8 cellular contexts compared by ENCODE assay signal in the genomic region with DNA sequence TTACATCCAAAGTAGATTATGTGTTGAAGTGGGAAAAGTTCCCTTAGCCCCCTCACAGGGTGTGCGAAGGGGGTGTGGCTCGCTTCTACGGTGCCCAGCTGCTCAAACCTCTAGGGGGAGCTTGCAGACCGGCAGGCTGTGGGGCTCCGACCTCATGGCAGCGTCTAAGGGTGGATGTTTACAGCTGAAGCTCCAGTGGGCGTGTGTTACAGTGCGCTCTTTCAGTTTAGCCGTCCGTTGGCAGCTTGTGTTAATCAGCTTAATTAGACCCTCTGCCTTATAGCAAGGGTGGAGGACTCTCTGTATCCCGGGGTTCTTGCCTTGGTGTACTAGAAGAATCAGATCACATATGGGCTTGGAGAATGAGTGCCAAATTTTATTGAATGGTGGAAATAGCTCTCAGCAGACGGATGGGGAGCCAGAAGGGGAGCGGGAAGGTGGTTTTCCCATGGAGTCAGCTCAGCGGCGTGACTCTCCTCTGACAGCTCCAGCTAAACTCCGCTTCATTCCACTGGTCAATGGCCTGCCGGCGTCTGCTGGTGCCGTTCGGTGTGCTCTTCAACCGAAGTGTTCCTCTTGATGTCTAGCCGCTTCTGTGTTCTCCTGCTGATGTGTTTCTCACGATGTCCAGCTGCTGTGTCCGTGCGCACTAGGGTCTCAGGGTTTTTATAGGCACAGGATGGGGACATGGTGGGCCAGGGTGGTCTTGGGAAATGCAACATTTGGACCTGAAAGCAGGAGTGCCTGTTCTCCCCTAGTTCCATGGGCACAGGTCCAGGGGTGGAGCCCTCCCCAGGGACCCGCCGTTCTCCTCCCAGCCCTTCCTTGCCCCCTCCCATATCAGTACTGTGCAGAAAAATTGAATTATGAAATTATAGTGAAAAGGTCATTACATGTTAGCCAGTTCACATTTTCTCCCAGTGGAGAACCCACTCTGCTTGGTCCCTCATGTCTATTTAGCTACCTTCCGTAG. TPM values are rescaled to one million over a fixed set of nuclear protein-coding genes. Genes with fewer than 3 reads are reported as not detected.
DNase-seq lines count a peak whose midpoint lies in the region; ATAC-seq, FAIRE-seq and TF ChIP-seq lines count a peak whose summit lies in the region.

No MANE protein-coding gene starts in this region.

- intact Hi-C loops in activated CD8-positive, alpha-beta T cell treated with anti-CD3 and anti-CD28 coated beads for 36 hours (cut with micrococcal nuclease): loop anchor here (5.0 kb wide), 1 partner anchor 518 kb away; no protein-coding TSS in a partner anchor

- peak overlapping the region; percentile 26 for H3K4me3 Mint-ChIP-seq in activated CD8-positive, alpha-beta T cell treated with anti-CD3 and anti-CD28 coated beads for 36 hours
- H3K4me3 Mint-ChIP-seq in osteocyte (ENCODE audit: unreplicated experiment): no peak overlapping the region

- peaks cover 23% of the 10 kb centered on the region for H3K4me1 Mint-ChIP-seq in activated CD8-positive, alpha-beta T cell treated with anti-CD3 and anti-CD28 coated beads for 36 hours (ENCODE audit: low read depth)
- H3K4me1 Mint-ChIP-seq in osteocyte (ENCODE audit: unreplicated experiment): peaks cover 3% of the 10 kb centered on the region

- peak; percentile 75 for FAIRE-seq in GM18507 (lab: Jason Lieb, UNC)

- peaks cover 24% of the 10 kb centered on the region for H3K27me3 Mint-ChIP-seq in activated CD8-positive, alpha-beta T cell treated with anti-CD3 and anti-CD28 coated beads for 36 hours
- peaks cover 45% of the 10 kb centered on the region for H3K27me3 Mint-ChIP-seq in osteocyte (ENCODE audit: unreplicated experiment)

- DNase-seq in AG10803 (ENCODE audit: low read depth): peak; percentile 45
- DNase-seq in GM18507 (ENCODE audit: extremely low spot score, insufficient read length, low read depth): no peak
- DNase-seq in NCI-H2227 (lab: John Stamatoyannopoulos, UW; ENCODE audit: unreplicated experiment): peak; percentile 54
- peak; percentile 74 for DNase-seq in activated CD8-positive, alpha-beta T cell treated with anti-CD3 and anti-CD28 coated beads for 36 hours
- peak; percentile 53 for DNase-seq in fibroblast of the aortic adventitia (ENCODE audit: low read depth)
- no peak for DNase-seq in osteocyte (ENCODE audit: extremely low spot score, unreplicated experiment)
- DNase-seq in NCI-H128 (lab: John Stamatoyannopoulos, UW; ENCODE audit: unreplicated experiment): no peak

- no peak overlapping the region for H3K27ac Mint-ChIP-seq in activated CD8-positive, alpha-beta T cell treated with anti-CD3 and anti-CD28 coated beads for 36 hours
- no peak overlapping the region for H3K27ac Mint-ChIP-seq in osteocyte (ENCODE audit: unreplicated experiment)

- TF ChIP-seq CTCF in AG10803 (conservative IDR thresholded peaks at IDR 0.05; ENCODE audit: low read length) (peak; percentile 75), fibroblast of the aortic adventitia (IDR thresholded peaks at IDR 0.05; ENCODE audit: insufficient read depth, low read length) (peak; percentile 85), osteocyte (IDR thresholded peaks at IDR 0.05) (peak; percentile 53)
- peak; percentile 56 for TF ChIP-seq CTCF in activated CD8-positive, alpha-beta T cell treated with anti-CD3 and anti-CD28 coated beads for 36 hours (IDR thresholded peaks at IDR 0.05)

- CTCF ChIA-PET in activated CD8-positive, alpha-beta T cell treated with anti-CD3 and anti-CD28 coated beads for 36 hours (lab: Charles Lee): interaction anchor here (0.9 to 10.5 kb wide), 11 partner anchors 12 to 333 kb away, joined by 3 to 108 read pairs (median 4); no protein-coding TSS in a partner anchor

- H3K4me3 ChIP-seq in AG10803 (ENCODE audit: low read length): peak overlapping the region; percentile 56
- peak overlapping the region; percentile 49 for H3K4me3 ChIP-seq in fibroblast of the aortic adventitia (ENCODE audit: low read depth, low read length)

- no peaks in the 10 kb centered on the region for H3K36me3 Mint-ChIP-seq in activated CD8-positive, alpha-beta T cell treated with anti-CD3 and anti-CD28 coated beads for 36 hours (ENCODE audit: low read depth)
- H3K36me3 Mint-ChIP-seq in osteocyte (ENCODE audit: unreplicated experiment): no peaks in the 10 kb centered on the region

- POLR2A ChIA-PET in activated CD8-positive, alpha-beta T cell treated with anti-CD3 and anti-CD28 coated beads for 36 hours (lab: Charles Lee): no interaction called here

- ATAC-seq in HG02943 (IDR thresholded peaks at IDR 0.05; ENCODE audit: low read depth, unreplicated experiment): peak; percentile 69
- ATAC-seq in activated CD8-positive, alpha-beta T cell treated with anti-CD3 and anti-CD28 coated beads for 36 hours: peak; percentile 88

- H3K9me3 Mint-ChIP-seq in activated CD8-positive, alpha-beta T cell treated with anti-CD3 and anti-CD28 coated beads for 36 hours: no peaks in the 10 kb centered on the region
- H3K9me3 Mint-ChIP-seq in osteocyte (ENCODE audit: unreplicated experiment): no peaks in the 10 kb centered on the region

RNA-seq across cellular contexts. Expression of a gene that starts 28.6 kb away (rescaled TPM):
- total RNA-seq in activated CD8-positive, alpha-beta T cell treated with anti-CD3 and anti-CD28 coated beads for 36 hours: not detected
- total RNA-seq in fibroblast of the aortic adventitia (ENCODE audit: low replicate concordance): not detected in 2 replicates
- not detected in 2 replicates for total RNA-seq in osteocyte

RNA-seq across cellular contexts. Expression of a gene that starts 43.1 kb away (rescaled TPM):
- total RNA-seq in activated CD8-positive, alpha-beta T cell treated with anti-CD3 and anti-CD28 coated beads for 36 hours: not detected
- not detected in 2 replicates for total RNA-seq in fibroblast of the aortic adventitia (ENCODE audit: low replicate concordance)
- total RNA-seq in osteocyte: not detected in 2 replicates

RNA-seq across cellular contexts. Expression of a gene that starts 45.5 kb away (rescaled TPM):
- total RNA-seq in activated CD8-positive, alpha-beta T cell treated with anti-CD3 and anti-CD28 coated beads for 36 hours: 1 to 10 TPM; 4.4 TPM
- total RNA-seq in fibroblast of the aortic adventitia (ENCODE audit: low replicate concordance): 20.5 and 28.4 TPM in 2 replicates
- total RNA-seq in osteocyte: 10.0 and 10.5 TPM in 2 replicates

RNA-seq across cellular contexts. Expression of a gene that starts 46.9 kb away (rescaled TPM):
- not detected for total RNA-seq in activated CD8-positive, alpha-beta T cell treated with anti-CD3 and anti-CD28 coated beads for 36 hours
- total RNA-seq in fibroblast of the aortic adventitia (ENCODE audit: low replicate concordance): not detected in 2 replicates
- total RNA-seq in osteocyte: not detected in 2 replicates

RNA-seq across cellular contexts. Expression of a gene that starts 56.9 kb away (rescaled TPM):
- total RNA-seq in activated CD8-positive, alpha-beta T cell treated with anti-CD3 and anti-CD28 coated beads for 36 hours: not detected
- not detected in 2 replicates for total RNA-seq in fibroblast of the aortic adventitia (ENCODE audit: low replicate concordance)
- total RNA-seq in osteocyte: not detected in 2 replicates

Comparison
In these comparisons a context has a peak if more than half of its experiments do, and no peak if none do; other contexts are left out.
1. DNase-seq: peak in AG10803 (single experiment), NCI-H2227 (single experiment), activated CD8-positive, alpha-beta T cell treated with anti-CD3 and anti-CD28 coated beads for 36 hours (single experiment) and fibroblast of the aortic adventitia (single experiment); none in GM18507 (single experiment), osteocyte (single experiment) and NCI-H128 (single experiment).
2. Peak in every context shown above with its lines, with median percentiles within 50 percentile points of each other: CTCF ChIP-seq.